ENCODE assay signal across 24 cellular contexts in the genomic region with DNA sequence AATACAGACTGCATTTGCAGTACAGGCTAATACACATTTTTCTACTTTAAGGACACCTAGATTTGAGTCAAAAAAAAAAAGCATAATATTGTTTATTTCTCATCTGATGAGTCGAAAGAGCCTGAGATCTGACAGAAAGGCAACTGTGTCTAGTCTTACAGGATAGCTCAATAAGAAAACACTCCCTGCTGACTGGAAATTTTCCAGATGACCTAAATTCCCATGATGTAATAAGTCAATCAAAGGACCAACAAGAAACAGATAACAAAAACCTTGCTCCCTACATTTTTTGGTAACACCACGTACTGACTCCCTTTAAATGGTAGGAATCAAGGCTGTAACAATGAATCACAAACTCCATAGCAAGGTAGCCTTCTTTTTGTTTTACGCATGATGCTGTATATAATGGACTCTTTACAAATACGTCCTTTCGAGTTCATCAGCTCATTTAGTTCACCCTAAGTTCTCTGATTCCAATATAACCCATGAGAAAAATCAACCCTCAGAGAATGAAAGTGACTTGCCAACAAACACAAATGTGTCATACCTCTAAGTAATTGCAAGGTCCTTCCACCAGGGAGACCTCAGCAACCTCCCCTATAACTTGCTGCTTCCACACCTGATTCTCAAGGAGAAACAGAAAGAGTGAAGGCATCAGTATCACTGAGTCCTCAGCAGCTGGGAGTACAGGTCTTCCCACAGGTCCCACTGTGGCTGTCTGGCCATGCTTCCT. TPM values are rescaled to one million over a fixed set of nuclear protein-coding genes. Genes with fewer than 3 reads are reported as not detected.
DNase-seq lines count a peak whose midpoint lies in the region; ATAC-seq, FAIRE-seq and TF ChIP-seq lines count a peak whose summit lies in the region.
"Had no signal": no experiment of that assay in that cellular context is flagged by ENCODE, and none has a peak within 500 bp of the region (broad histone marks: within the 10 kb centered on the region; RNA-seq: fewer than 3 reads in every experiment).

No MANE protein-coding gene starts in this region.

- no peaks in the 10 kb centered on the region for H3K9me3 Mint-ChIP-seq in progenitor cell of endocrine pancreas (ENCODE audit: low read depth)
- H3K9me3 Mint-ChIP-seq in glutamatergic neuron (ENCODE audit: unreplicated experiment), result no peaks in the 10 kb centered on the region

- no peaks in the 10 kb centered on the region for H3K36me3 Mint-ChIP-seq in progenitor cell of endocrine pancreas (ENCODE audit: insufficient read depth)
- H3K36me3 Mint-ChIP-seq in glutamatergic neuron (ENCODE audit: unreplicated experiment), result no peaks in the 10 kb centered on the region
- H3K36me3 Mint-ChIP-seq: activated CD8-positive, alpha-beta memory T cell treated with anti-CD3 and anti-CD28 coated beads, Interleukin-2, amount 10 ng/mL, durations not matched to agents 7 days and 5 days had no signal

- peak; percentile 68 for ATAC-seq in Right ventricle myocardium superior (ENCODE audit: poor library complexity)
- ATAC-seq in HG02642 (IDR thresholded peaks at IDR 0.05; ENCODE audit: poor library complexity, unreplicated experiment), result no peak
- ATAC-seq: activated CD8-positive, alpha-beta memory T cell treated with anti-CD3 and anti-CD28 coated beads, Interleukin-2, amount 10 ng/mL, durations not matched to agents 7 days and 5 days had no signal

- no peak for TF ChIP-seq POLR2A in H54 (IDR thresholded peaks at IDR 0.05; ENCODE audit: low read depth, low read length)

- no peak overlapping the region for H3K27ac Mint-ChIP-seq in progenitor cell of endocrine pancreas
- H3K27ac Mint-ChIP-seq in glutamatergic neuron (ENCODE audit: unreplicated experiment), result no peak overlapping the region
- H3K27ac Mint-ChIP-seq: activated CD8-positive, alpha-beta memory T cell treated with anti-CD3 and anti-CD28 coated beads, Interleukin-2, amount 10 ng/mL, durations not matched to agents 7 days and 5 days had no signal

- peak; percentile 76 for FAIRE-seq in H54 (lab: Jason Lieb, UNC)
- FAIRE-seq: colon, frontal cortex had no signal

- H3K4me1 Mint-ChIP-seq in progenitor cell of endocrine pancreas (ENCODE audit: low read depth), result no peaks in the 10 kb centered on the region
- no peaks in the 10 kb centered on the region for H3K4me1 Mint-ChIP-seq in glutamatergic neuron (ENCODE audit: low read depth, unreplicated experiment)
- H3K4me1 Mint-ChIP-seq: activated CD8-positive, alpha-beta memory T cell treated with anti-CD3 and anti-CD28 coated beads, Interleukin-2, amount 10 ng/mL, durations not matched to agents 7 days and 5 days had no signal

- H3K4me3 ChIP-seq in astrocyte of the spinal cord (ENCODE audit: low read depth, low read length), result no peak overlapping the region
- H3K4me3 ChIP-seq: adrenal gland, ovary, skin epidermis, vagina had no signal

- DNase-seq in H54 (ENCODE audit: insufficient read length, low spot score) (no peak), astrocyte of the spinal cord (ENCODE audit: low read depth, low spot score) (peak; percentile 75), Right ventricle myocardium superior (no peak), progenitor cell of endocrine pancreas (ENCODE audit: low spot score, unreplicated experiment) (no peak), HPDE6-E6E7 (ENCODE audit: extremely low spot score) (no peak), NCI-H187 (lab: John Stamatoyannopoulos, UW) (no peak), glutamatergic neuron (no peak)
- DNase-seq: activated CD4-positive, alpha-beta T cell treated with anti-CD3 and anti-CD28 coated beads for 1 hour; activated CD8-positive, alpha-beta memory T cell treated with anti-CD3 and anti-CD28 coated beads, Interleukin-2, amount 10 ng/mL, durations not matched to agents 7 days and 5 days; activated effector memory CD4-positive, alpha-beta T cell treated with Interleukin-2 at 50 U/mL for 16 hours; adrenal gland; Caco-2; H7; KBM-7; NCI-H1105; NCI-H2171; ovary; stimulated activated CD4-positive, alpha-beta T cell treated with anti-CD3 and anti-CD28 coated beads, Interleukin-4, amount 100 ng/mL, for 1 hour; substantia nigra had no signal

- H3K27me3 Mint-ChIP-seq in progenitor cell of endocrine pancreas, result peaks cover 45% of the 10 kb centered on the region
- peaks cover 5% of the 10 kb centered on the region for H3K27me3 Mint-ChIP-seq in glutamatergic neuron (ENCODE audit: unreplicated experiment)
- H3K27me3 Mint-ChIP-seq: activated CD8-positive, alpha-beta memory T cell treated with anti-CD3 and anti-CD28 coated beads, Interleukin-2, amount 10 ng/mL, durations not matched to agents 7 days and 5 days had no signal

- TF ChIP-seq CTCF in astrocyte of the spinal cord (IDR thresholded peaks at IDR 0.05; ENCODE audit: low read depth, low read length), result peak; percentile 17
- TF ChIP-seq CTCF in progenitor cell of endocrine pancreas (IDR thresholded peaks at IDR 0.05; ENCODE audit: unreplicated experiment), result peak; percentile 6
- no peak for TF ChIP-seq CTCF in glutamatergic neuron (IDR thresholded peaks at IDR 0.05; ENCODE audit: partially characterized antibody, unreplicated experiment)

- intact Hi-C loops in Right ventricle myocardium superior (cut with DNase I), result no loop called here

- H3K4me3 Mint-ChIP-seq in progenitor cell of endocrine pancreas (ENCODE audit: low read depth), result no peak overlapping the region
- H3K4me3 Mint-ChIP-seq in glutamatergic neuron (ENCODE audit: unreplicated experiment), result no peak overlapping the region
- H3K4me3 Mint-ChIP-seq: activated CD8-positive, alpha-beta memory T cell treated with anti-CD3 and anti-CD28 coated beads, Interleukin-2, amount 10 ng/mL, durations not matched to agents 7 days and 5 days had no signal

- in situ Hi-C loops in astrocyte of the spinal cord (cut with HindIII; ENCODE audit: low sequenced_read_pairs), result no loop called here

RNA-seq across cellular contexts. Expression of gene TBX18, which starts 12.1 kb away (rescaled TPM):
- 5.5 TPM for total RNA-seq in Right ventricle myocardium superior
- total RNA-seq in progenitor cell of endocrine pancreas, result 1.3 and 1.8 TPM in 2 replicates
- 5.1 TPM for total RNA-seq in glutamatergic neuron (ENCODE audit: unreplicated experiment)
- total RNA-seq: activated CD8-positive, alpha-beta memory T cell treated with anti-CD3 and anti-CD28 coated beads, Interleukin-2, amount 10 ng/mL, durations not matched to agents 7 days and 5 days; Caco-2 had no signal
